In genomic region chr19:44857837-44858236, GRCh38 we compare ENCODE assay signal across 1 cellular context.
A peak's percentile ranks its signal among the peaks of the same experiment; 100 is the strongest.
TF ChIP-seq lines count a peak whose summit lies in the region.

No MANE protein-coding gene starts in this region.

TF ChIP-seq in HepG2, 621 proteins besides CTCF, POLR2A, EP300 and RAD21 (continued from another document and continues in another):
- TF ChIP-seq, protein P1, sequence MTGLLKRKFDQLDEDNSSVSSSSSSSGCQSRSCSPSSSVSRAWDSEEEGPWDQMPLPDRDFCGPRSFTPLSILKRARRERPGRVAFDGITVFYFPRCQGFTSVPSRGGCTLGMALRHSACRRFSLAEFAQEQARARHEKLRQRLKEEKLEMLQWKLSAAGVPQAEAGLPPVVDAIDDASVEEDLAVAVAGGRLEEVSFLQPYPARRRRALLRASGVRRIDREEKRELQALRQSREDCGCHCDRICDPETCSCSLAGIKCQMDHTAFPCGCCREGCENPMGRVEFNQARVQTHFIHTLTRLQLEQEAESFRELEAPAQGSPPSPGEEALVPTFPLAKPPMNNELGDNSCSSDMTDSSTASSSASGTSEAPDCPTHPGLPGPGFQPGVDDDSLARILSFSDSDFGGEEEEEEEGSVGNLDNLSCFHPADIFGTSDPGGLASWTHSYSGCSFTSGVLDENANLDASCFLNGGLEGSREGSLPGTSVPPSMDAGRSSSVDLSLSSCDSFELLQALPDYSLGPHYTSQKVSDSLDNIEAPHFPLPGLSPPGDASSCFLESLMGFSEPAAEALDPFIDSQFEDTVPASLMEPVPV (CRISPR knock-in tag; IDR thresholded peaks at IDR 0.05): no peak
- no peak for TF ChIP-seq ZFP41 (CRISPR knock-in tag; IDR thresholded peaks at IDR 0.05; ENCODE audit: borderline replicate concordance)
- TF ChIP-seq ZBTB38 (CRISPR knock-in tag; IDR thresholded peaks at IDR 0.05): no peak
- TF ChIP-seq CREM (IDR thresholded peaks at IDR 0.05): peak; percentile 48; the same call in 1 of the 2 replicates
- TF ChIP-seq CREM (CRISPR knock-in tag; IDR thresholded peaks at IDR 0.05): no peak
- TF ChIP-seq ZNF552 (CRISPR knock-in tag; IDR thresholded peaks at IDR 0.05; ENCODE audit: borderline replicate concordance): no peak
- TF ChIP-seq ZSCAN25 (CRISPR knock-in tag; IDR thresholded peaks at IDR 0.05): 0 out of 2 replicates have a peak, but pooled peaks have one; percentile 54
- TF ChIP-seq ZNF431 (CRISPR knock-in tag; IDR thresholded peaks at IDR 0.05; ENCODE audit: borderline replicate concordance, low read depth): no peak
- TF ChIP-seq HNRNPH1 (optimal IDR thresholded peaks at IDR 0.05; ENCODE audit: low read depth, low read length): no peak
- no peak for TF ChIP-seq MAFF (IDR thresholded peaks at IDR 0.05; ENCODE audit: low read depth, low read length)
- no peak for TF ChIP-seq DR1 (CRISPR knock-in tag; IDR thresholded peaks at IDR 0.05)
- TF ChIP-seq DPF2 (CRISPR knock-in tag; IDR thresholded peaks at IDR 0.05; ENCODE audit: borderline replicate concordance, low read depth): no peak
- TF ChIP-seq GABPB1 (CRISPR knock-in tag; IDR thresholded peaks at IDR 0.05): no peak
- TF ChIP-seq, protein P2, sequence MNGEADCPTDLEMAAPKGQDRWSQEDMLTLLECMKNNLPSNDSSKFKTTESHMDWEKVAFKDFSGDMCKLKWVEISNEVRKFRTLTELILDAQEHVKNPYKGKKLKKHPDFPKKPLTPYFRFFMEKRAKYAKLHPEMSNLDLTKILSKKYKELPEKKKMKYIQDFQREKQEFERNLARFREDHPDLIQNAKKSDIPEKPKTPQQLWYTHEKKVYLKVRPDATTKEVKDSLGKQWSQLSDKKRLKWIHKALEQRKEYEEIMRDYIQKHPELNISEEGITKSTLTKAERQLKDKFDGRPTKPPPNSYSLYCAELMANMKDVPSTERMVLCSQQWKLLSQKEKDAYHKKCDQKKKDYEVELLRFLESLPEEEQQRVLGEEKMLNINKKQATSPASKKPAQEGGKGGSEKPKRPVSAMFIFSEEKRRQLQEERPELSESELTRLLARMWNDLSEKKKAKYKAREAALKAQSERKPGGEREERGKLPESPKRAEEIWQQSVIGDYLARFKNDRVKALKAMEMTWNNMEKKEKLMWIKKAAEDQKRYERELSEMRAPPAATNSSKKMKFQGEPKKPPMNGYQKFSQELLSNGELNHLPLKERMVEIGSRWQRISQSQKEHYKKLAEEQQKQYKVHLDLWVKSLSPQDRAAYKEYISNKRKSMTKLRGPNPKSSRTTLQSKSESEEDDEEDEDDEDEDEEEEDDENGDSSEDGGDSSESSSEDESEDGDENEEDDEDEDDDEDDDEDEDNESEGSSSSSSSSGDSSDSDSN (CRISPR knock-in tag; IDR thresholded peaks at IDR 0.05): 0 out of 2 replicates have a peak, but pooled peaks have one; percentile 25
- no peak for TF ChIP-seq CENPBD1 (CRISPR knock-in tag; IDR thresholded peaks at IDR 0.05; ENCODE audit: borderline replicate concordance, low read depth)
- peak; percentile 86 for TF ChIP-seq GATAD2A (CRISPR knock-in tag; IDR thresholded peaks at IDR 0.05)
- no peak for TF ChIP-seq ZNF232 (CRISPR knock-in tag; IDR thresholded peaks at IDR 0.05; ENCODE audit: borderline replicate concordance)
- peak; percentile 34 for TF ChIP-seq ZEB1 (IDR thresholded peaks at IDR 0.05; ENCODE audit: insufficient replicate concordance, low read depth)
- TF ChIP-seq NFIC (IDR thresholded peaks at IDR 0.05; ENCODE audit: low read length): no peak
- TF ChIP-seq RNF2 (conservative IDR thresholded peaks at IDR 0.05; ENCODE audit: low read depth): no peak
- no peak for TF ChIP-seq ZNF605 (CRISPR knock-in tag; IDR thresholded peaks at IDR 0.05)
- no peak for TF ChIP-seq ZNF124 (CRISPR knock-in tag; IDR thresholded peaks at IDR 0.05)
- TF ChIP-seq, protein P3, sequence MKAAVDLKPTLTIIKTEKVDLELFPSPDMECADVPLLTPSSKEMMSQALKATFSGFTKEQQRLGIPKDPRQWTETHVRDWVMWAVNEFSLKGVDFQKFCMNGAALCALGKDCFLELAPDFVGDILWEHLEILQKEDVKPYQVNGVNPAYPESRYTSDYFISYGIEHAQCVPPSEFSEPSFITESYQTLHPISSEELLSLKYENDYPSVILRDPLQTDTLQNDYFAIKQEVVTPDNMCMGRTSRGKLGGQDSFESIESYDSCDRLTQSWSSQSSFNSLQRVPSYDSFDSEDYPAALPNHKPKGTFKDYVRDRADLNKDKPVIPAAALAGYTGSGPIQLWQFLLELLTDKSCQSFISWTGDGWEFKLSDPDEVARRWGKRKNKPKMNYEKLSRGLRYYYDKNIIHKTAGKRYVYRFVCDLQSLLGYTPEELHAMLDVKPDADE (CRISPR knock-in tag; IDR thresholded peaks at IDR 0.05): no peak
- no peak for TF ChIP-seq PRDM4 (CRISPR knock-in tag; IDR thresholded peaks at IDR 0.05; ENCODE audit: borderline replicate concordance)
- no peak for TF ChIP-seq ZNF318 (CRISPR knock-in tag; IDR thresholded peaks at IDR 0.05)
- no peak for TF ChIP-seq HOMEZ (CRISPR knock-in tag; IDR thresholded peaks at IDR 0.05; ENCODE audit: low read depth)
- TF ChIP-seq SOX6 (IDR thresholded peaks at IDR 0.05): no peak
- TF ChIP-seq SOX6 (CRISPR knock-in tag; IDR thresholded peaks at IDR 0.05): peak; percentile 76
- no peak for TF ChIP-seq ZNF713 (CRISPR knock-in tag; IDR thresholded peaks at IDR 0.05)
- no peak for TF ChIP-seq PLRG1 (conservative IDR thresholded peaks at IDR 0.05)
- no peak for TF ChIP-seq ZNF549 (CRISPR knock-in tag; IDR thresholded peaks at IDR 0.05)
- no peak for TF ChIP-seq BCLAF1 (IDR thresholded peaks at IDR 0.05)
- TF ChIP-seq SUZ12 (IDR thresholded peaks at IDR 0.05; ENCODE audit: low read depth, low read length): no peak
- TF ChIP-seq SP1 (IDR thresholded peaks at IDR 0.05): no peak
- no peak for TF ChIP-seq SP1 (CRISPR knock-in tag; IDR thresholded peaks at IDR 0.05)
- no peak for TF ChIP-seq DNMT1 (CRISPR knock-in tag; IDR thresholded peaks at IDR 0.05)
- TF ChIP-seq, protein P4, sequence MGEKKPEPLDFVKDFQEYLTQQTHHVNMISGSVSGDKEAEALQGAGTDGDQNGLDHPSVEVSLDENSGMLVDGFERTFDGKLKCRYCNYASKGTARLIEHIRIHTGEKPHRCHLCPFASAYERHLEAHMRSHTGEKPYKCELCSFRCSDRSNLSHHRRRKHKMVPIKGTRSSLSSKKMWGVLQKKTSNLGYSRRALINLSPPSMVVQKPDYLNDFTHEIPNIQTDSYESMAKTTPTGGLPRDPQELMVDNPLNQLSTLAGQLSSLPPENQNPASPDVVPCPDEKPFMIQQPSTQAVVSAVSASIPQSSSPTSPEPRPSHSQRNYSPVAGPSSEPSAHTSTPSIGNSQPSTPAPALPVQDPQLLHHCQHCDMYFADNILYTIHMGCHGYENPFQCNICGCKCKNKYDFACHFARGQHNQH (CRISPR knock-in tag; IDR thresholded peaks at IDR 0.05): no peak
- no peak for TF ChIP-seq MED13 (CRISPR knock-in tag; IDR thresholded peaks at IDR 0.05)
